In the genomic region with DNA sequence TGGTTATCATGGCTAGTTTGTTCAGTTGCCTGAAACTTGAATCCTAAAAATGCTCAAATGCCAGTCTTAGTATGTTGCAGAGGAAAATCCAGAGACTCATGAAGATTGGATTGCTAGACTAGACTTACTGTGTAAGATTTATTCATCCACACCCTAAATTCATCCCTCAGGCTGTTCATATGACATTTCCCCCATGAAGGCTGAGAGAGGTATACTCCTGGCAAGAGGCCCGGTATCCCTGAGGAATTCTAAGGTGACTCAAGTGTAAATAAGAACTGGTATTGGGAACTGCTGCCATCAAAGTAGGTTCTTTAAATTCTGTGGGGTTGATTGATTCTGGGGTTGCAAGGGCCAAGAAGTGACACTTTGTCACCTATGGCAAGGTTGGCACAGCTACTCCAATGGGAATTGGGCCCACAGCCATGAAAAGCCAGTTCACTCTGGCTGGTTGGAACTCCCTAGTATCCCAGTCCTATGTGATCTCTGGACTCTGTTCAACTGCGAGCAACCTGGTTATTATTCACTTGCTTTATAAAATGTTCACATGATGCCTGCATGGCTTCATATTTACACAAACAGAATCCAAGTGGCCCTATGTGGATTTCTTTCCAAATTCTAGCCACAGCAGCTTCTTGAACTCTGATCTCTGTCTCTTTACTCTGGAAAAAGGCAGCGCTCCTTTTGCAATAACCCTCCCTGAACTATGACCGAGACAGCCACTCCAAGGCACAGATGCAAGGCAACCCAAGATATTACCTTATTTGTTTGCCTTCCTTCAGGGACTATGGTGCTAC, we compare ENCODE assay signal across 2 cellular contexts.
TF ChIP-seq lines count a peak whose summit lies in the region.

No MANE protein-coding gene starts in this region.

TF ChIP-seq in liver, 16 proteins besides CTCF, POLR2A, EP300 and RAD21 (continued from another document):
- TF ChIP-seq, protein P1, sequence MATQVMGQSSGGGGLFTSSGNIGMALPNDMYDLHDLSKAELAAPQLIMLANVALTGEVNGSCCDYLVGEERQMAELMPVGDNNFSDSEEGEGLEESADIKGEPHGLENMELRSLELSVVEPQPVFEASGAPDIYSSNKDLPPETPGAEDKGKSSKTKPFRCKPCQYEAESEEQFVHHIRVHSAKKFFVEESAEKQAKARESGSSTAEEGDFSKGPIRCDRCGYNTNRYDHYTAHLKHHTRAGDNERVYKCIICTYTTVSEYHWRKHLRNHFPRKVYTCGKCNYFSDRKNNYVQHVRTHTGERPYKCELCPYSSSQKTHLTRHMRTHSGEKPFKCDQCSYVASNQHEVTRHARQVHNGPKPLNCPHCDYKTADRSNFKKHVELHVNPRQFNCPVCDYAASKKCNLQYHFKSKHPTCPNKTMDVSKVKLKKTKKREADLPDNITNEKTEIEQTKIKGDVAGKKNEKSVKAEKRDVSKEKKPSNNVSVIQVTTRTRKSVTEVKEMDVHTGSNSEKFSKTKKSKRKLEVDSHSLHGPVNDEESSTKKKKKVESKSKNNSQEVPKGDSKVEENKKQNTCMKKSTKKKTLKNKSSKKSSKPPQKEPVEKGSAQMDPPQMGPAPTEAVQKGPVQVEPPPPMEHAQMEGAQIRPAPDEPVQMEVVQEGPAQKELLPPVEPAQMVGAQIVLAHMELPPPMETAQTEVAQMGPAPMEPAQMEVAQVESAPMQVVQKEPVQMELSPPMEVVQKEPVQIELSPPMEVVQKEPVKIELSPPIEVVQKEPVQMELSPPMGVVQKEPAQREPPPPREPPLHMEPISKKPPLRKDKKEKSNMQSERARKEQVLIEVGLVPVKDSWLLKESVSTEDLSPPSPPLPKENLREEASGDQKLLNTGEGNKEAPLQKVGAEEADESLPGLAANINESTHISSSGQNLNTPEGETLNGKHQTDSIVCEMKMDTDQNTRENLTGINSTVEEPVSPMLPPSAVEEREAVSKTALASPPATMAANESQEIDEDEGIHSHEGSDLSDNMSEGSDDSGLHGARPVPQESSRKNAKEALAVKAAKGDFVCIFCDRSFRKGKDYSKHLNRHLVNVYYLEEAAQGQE (IDR thresholded peaks at IDR 0.05), result peak; percentile 53
- TF ChIP-seq RXRA (IDR thresholded peaks at IDR 0.05) (peak; percentile 66 to 87), YY1 (IDR thresholded peaks at IDR 0.05) (peak; percentile 40), GABPA (IDR thresholded peaks at IDR 0.05 in 1 of 2, conservative IDR thresholded peaks at IDR 0.05 in 1 of 2) (no peak), EGR1 (IDR thresholded peaks at IDR 0.05; ENCODE audit: low read depth in 2 of 2) (peak in 1 of 2 donors; percentile 36), HNF4G (IDR thresholded peaks at IDR 0.05) (peak; percentile 51), SP1 (IDR thresholded peaks at IDR 0.05) (peak; percentile 76), FOXA1 (IDR thresholded peaks at IDR 0.05) (peak; percentile 77)
- TF ChIP-seq, protein P2, sequence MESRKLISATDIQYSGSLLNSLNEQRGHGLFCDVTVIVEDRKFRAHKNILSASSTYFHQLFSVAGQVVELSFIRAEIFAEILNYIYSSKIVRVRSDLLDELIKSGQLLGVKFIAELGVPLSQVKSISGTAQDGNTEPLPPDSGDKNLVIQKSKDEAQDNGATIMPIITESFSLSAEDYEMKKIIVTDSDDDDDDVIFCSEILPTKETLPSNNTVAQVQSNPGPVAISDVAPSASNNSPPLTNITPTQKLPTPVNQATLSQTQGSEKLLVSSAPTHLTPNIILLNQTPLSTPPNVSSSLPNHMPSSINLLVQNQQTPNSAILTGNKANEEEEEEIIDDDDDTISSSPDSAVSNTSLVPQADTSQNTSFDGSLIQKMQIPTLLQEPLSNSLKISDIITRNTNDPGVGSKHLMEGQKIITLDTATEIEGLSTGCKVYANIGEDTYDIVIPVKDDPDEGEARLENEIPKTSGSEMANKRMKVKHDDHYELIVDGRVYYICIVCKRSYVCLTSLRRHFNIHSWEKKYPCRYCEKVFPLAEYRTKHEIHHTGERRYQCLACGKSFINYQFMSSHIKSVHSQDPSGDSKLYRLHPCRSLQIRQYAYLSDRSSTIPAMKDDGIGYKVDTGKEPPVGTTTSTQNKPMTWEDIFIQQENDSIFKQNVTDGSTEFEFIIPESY (IDR thresholded peaks at IDR 0.05), result peak; percentile 52
TF ChIP-seq in liver: peak in this region for 12.

TF ChIP-seq in HepG2, 621 proteins besides CTCF, POLR2A, EP300 and RAD21 (continued from another document):
- TF ChIP-seq ZNF644 (CRISPR knock-in tag; IDR thresholded peaks at IDR 0.05; ENCODE audit: low read depth), result no peak
